ENCODE assay signal across 7 cellular contexts in genomic region chr12:113241191-113242017, GRCh38. TPM values are rescaled to one million over a fixed set of nuclear protein-coding genes. Genes with fewer than 3 reads are reported as not detected.
A peak's percentile ranks its signal among the peaks of the same experiment; 100 is the strongest.
DNase-seq lines count a peak whose midpoint lies in the region; ATAC-seq and TF ChIP-seq lines count a peak whose summit lies in the region.

No MANE protein-coding gene starts in this region.

- no TSS peak for BruUV-seq in PC-9 (replicated peaks; lab: Mats Ljungman, UMichigan)

- no peaks in the 10 kb centered on the region for H3K36me3 ChIP-seq in PC-9 (ENCODE audit: low read depth)
- no peaks in the 10 kb centered on the region for H3K36me3 ChIP-seq in skeletal muscle satellite cell (ENCODE audit: insufficient read depth, low read length)

- no peak for TF ChIP-seq CTCF in PC-9 (conservative IDR thresholded peaks at IDR 0.05)
- TF ChIP-seq CTCF in fibroblast of pulmonary artery (IDR thresholded peaks at IDR 0.05; ENCODE audit: low read length, missing control alignments): no peak

- H2AFZ ChIP-seq in PC-9: no peak overlapping the region

- DNase-seq in HPDE6-E6E7 (ENCODE audit: extremely low spot score) (peak; percentile 80), PC-9 (peak; percentile 60 to 99), fibroblast of pulmonary artery (ENCODE audit: low read depth) (peak; percentile 75), cortex of kidney (lab: John Stamatoyannopoulos, UW) (no peak), germinal center (ENCODE audit: low spot score) (no peak)
- no peak for DNase-seq in activated naive CD4-positive, alpha-beta T cell treated with anti-CD3 and anti-CD28 coated beads, Interleukin-2, amount 50 U/mL, for 72 hours (ENCODE audit: low spot score in 2 of 2)

- peak overlapping the region; percentile 79 for H3K9ac ChIP-seq in skeletal muscle satellite cell (ENCODE audit: low read depth, low read length)

- H4K20me1 ChIP-seq in PC-9 (ENCODE audit: insufficient read depth): 0 out of 2 replicates have a peak, but pooled peaks cover 4% of the 10 kb centered on the region

- H3K4me3 ChIP-seq in PC-9: peak overlapping the region; percentile 36; the same call in 1 of the 2 replicates
- H3K4me3 ChIP-seq in fibroblast of pulmonary artery (replicated peaks; ENCODE audit: low read depth, low read length): no peak overlapping the region
- peak overlapping the region; percentile 39 for H3K4me3 ChIP-seq in skeletal muscle satellite cell (ENCODE audit: low read length)

- H3K27ac ChIP-seq in PC-9: peak overlapping the region; percentile 93

- peak overlapping the region; percentile 66 for H3K4me2 ChIP-seq in PC-9
- H3K4me2 ChIP-seq in skeletal muscle satellite cell (ENCODE audit: low read length): peak overlapping the region; percentile 74

- H3K9me3 ChIP-seq in PC-9 (ENCODE audit: insufficient read depth, low read depth): no peaks in the 10 kb centered on the region
- no peaks in the 10 kb centered on the region for H3K9me3 ChIP-seq in skeletal muscle satellite cell (replicated peaks; ENCODE audit: low read length)

- POLR2A ChIA-PET in PC-9 (lab: Charles Lee; ENCODE audit: unreplicated experiment): interaction anchor here (0.5 to 0.6 kb wide), 2 partner anchors 20 to 57 kb away, joined by 3 to 4 read pairs; partner anchors contain the start of gene TPCN1

- H3K27ac Mint-ChIP-seq in activated naive CD4-positive, alpha-beta T cell treated with anti-CD3 and anti-CD28 coated beads, Interleukin-2, amount 50 U/mL, for 72 hours: peak overlapping the region in 1 of 2 donors; percentile 22

- CTCF ChIA-PET in PC-9 (lab: Charles Lee): interaction anchor here (0.5 kb wide), 1 partner anchor 44 kb away, joined by 3 read pairs; no protein-coding TSS in a partner anchor

- peaks cover 0 to 9% of the 10 kb centered on the region in 2 donors for H3K36me3 Mint-ChIP-seq in activated naive CD4-positive, alpha-beta T cell treated with anti-CD3 and anti-CD28 coated beads, Interleukin-2, amount 50 U/mL, for 72 hours

- ATAC-seq in activated naive CD4-positive, alpha-beta T cell treated with anti-CD3 and anti-CD28 coated beads, Interleukin-2, amount 50 U/mL, for 72 hours: no peak

- no peaks in the 10 kb centered on the region for H3K9me3 Mint-ChIP-seq in activated naive CD4-positive, alpha-beta T cell treated with anti-CD3 and anti-CD28 coated beads, Interleukin-2, amount 50 U/mL, for 72 hours

- H3F3A ChIP-seq in PC-9 (ENCODE audit: insufficient read depth, low read depth): peaks cover 67% of the 10 kb centered on the region

- no peaks in the 10 kb centered on the region for H3K9me2 ChIP-seq in PC-9 (ENCODE audit: insufficient read depth)

- intact Hi-C loops in PC-9 (cut with micrococcal nuclease; ENCODE audit: unreplicated experiment): loop anchor here (1.0 to 5.0 kb wide), 3 partner anchors 10 to 44 kb away; no protein-coding TSS in a partner anchor

- H3K79me2 ChIP-seq in PC-9 (ENCODE audit: low read depth): peaks cover 29% of the 10 kb centered on the region

- peaks cover 86% of the 10 kb centered on the region for H3K4me1 ChIP-seq in PC-9 (replicated peaks; ENCODE audit: insufficient read depth)
- peaks cover 84% of the 10 kb centered on the region for H3K4me1 ChIP-seq in skeletal muscle satellite cell (ENCODE audit: control insufficient read depth, insufficient read depth, low read length)

- H3K27me3 ChIP-seq in PC-9 (ENCODE audit: insufficient read depth, low read depth) (no peaks in the 10 kb centered on the region), skeletal muscle satellite cell (ENCODE audit: control insufficient read depth, insufficient read depth, low read length) (no peaks in the 10 kb centered on the region)

RNA-seq across cellular contexts. Expression of gene TPCN1, which starts 20.1 kb away (rescaled TPM):
- total RNA-seq in PC-9 (2021): 34.1 and 42.7 TPM in 2 replicates
- total RNA-seq in skeletal muscle satellite cell (2012; rRNA removed): 12.7 and 13.4 TPM in 2 replicates
- total RNA-seq in activated naive CD4-positive, alpha-beta T cell treated with anti-CD3 and anti-CD28 coated beads, Interleukin-2, amount 50 U/mL, for 72 hours: 100 to 1,000 TPM in 1 of 2 donors, 10 to 100 TPM in 1; 54.7 to 111 TPM

RNA-seq across cellular contexts. Expression of gene RITA1, which starts 55.9 kb away (rescaled TPM):
- total RNA-seq in PC-9 (2021): 15.8 and 16.1 TPM in 2 replicates
- total RNA-seq in skeletal muscle satellite cell (2012; rRNA removed): 19.3 and 22.5 TPM in 2 replicates
- total RNA-seq in activated naive CD4-positive, alpha-beta T cell treated with anti-CD3 and anti-CD28 coated beads, Interleukin-2, amount 50 U/mL, for 72 hours: 10 to 100 TPM; 15.8 to 26.3 TPM

RNA-seq across cellular contexts. Expression of gene DDX54, which starts 56.1 kb away (rescaled TPM):
- 80.1 and 81.3 TPM in 2 replicates for total RNA-seq in PC-9 (2021)
- total RNA-seq in skeletal muscle satellite cell (2012; rRNA removed): 40.2 and 49.2 TPM in 2 replicates
- total RNA-seq in activated naive CD4-positive, alpha-beta T cell treated with anti-CD3 and anti-CD28 coated beads, Interleukin-2, amount 50 U/mL, for 72 hours: 10 to 100 TPM; 77.3 to 96.2 TPM

Comparison
In these comparisons a context has a peak if more than half of its experiments do, and no peak if none do; other contexts are left out.
1. DNase-seq: peak in HPDE6-E6E7 (single experiment), PC-9 (2 of 2) and fibroblast of pulmonary artery (single experiment); none in cortex of kidney (single experiment), activated naive CD4-positive, alpha-beta T cell treated with anti-CD3 and anti-CD28 coated beads, Interleukin-2, amount 50 U/mL, for 72 hours (0 of 2) and germinal center (single experiment).